ENCODE assay signal across 19 cellular contexts in genomic region chr15:94587071-94587470, GRCh38.
"Had no signal": no experiment of that assay in that cellular context is flagged by ENCODE, and none has a peak within 500 bp of the region (broad histone marks: within the 10 kb centered on the region; RNA-seq: fewer than 3 reads in every experiment).

No MANE protein-coding gene starts in this region.

- H3K36me3 ChIP-seq: SJSA1 had no signal

- DNase-seq: KBM-7, MV-4-11, NCI-H1048, NCI-H1105, NCI-H1417, NCI-H1436 treated with DMSO at 0.1 percent for 48 hours, NCI-H1694, NCI-H187 treated with DMSO at 0.1 percent for 48 hours, NCI-H2081, NCI-H2107, NCI-H2227 treated with DMSO at 0.1 percent for 48 hours, NCI-H524, NCI-H69, NCI-H774, Right ventricle myocardium superior, RPMI8226, SIG-M5 had no signal

- H3K4me3 ChIP-seq: SJSA1, SK-N-MC had no signal

- H3K27me3 ChIP-seq: SJSA1 had no signal

- H3K27ac ChIP-seq: SJSA1, SK-N-MC had no signal

- H3K4me1 ChIP-seq: SJSA1 had no signal

- H3K9me3 ChIP-seq: SJSA1 had no signal
